ENCODE assay signal across 12 cellular contexts in genomic region chr11:22466809-22467208, GRCh38.
DNase-seq lines count a peak whose midpoint lies in the region; ATAC-seq and TF ChIP-seq lines count a peak whose summit lies in the region.
"Had no signal": no experiment of that assay in that cellular context is flagged by ENCODE, and none has a peak within 500 bp of the region (broad histone marks: within the 10 kb centered on the region; RNA-seq: fewer than 3 reads in every experiment).

No MANE protein-coding gene starts in this region.

- TF ChIP-seq POLR2A in HCT116 (IDR thresholded peaks at IDR 0.05; ENCODE audit: borderline replicate concordance, extremely low read depth, insufficient read depth, insufficient read length) (no peak), ovary (IDR thresholded peaks at IDR 0.05) (no peak)

- DNase-seq in HCT116 (ENCODE audit: low read depth, low spot score) (peak; percentile 13), astrocyte of the cerebellum (ENCODE audit: low read depth) (peak; percentile 88), head of caudate nucleus (peak; percentile 18 to 82 (median 62)), stromal cell of bone marrow (ENCODE audit: low read depth) (peak; percentile 58), SIG-M5 treated with dmso at 0.1 percent for 504 hours (lab: John Stamatoyannopoulos, UW; ENCODE audit: unreplicated experiment) (no peak), ovary (no peak), DMS53 (lab: John Stamatoyannopoulos, UW) (no peak)
- DNase-seq: activated CD8-positive, alpha-beta memory T cell treated with anti-CD3 and anti-CD28 coated beads, Interleukin-2, amount 50 U/mL, for 4 hours; DMS79; effector memory CD4-positive, alpha-beta T cell; testis had no signal

- no peak overlapping the region for H3K9ac ChIP-seq in HCT116 (ENCODE audit: low read length)

- no peak for TF ChIP-seq RAD21 in HCT116 (IDR thresholded peaks at IDR 0.05; ENCODE audit: low read depth)

- no TSS peak for BruUV-seq in HCT116 (replicated peaks; lab: Mats Ljungman, UMichigan)

- in situ Hi-C loops in astrocyte of the cerebellum (cut with HindIII; ENCODE audit: low sequenced_read_pairs) = no loop called here

- H3K9me2 ChIP-seq in HCT116 (ENCODE audit: insufficient read depth) = no peaks in the 10 kb centered on the region

- intact Hi-C loops in HCT116 (cut with micrococcal nuclease) = loop anchor here (10.0 kb wide), 1 partner anchor 58 kb away; no protein-coding TSS in a partner anchor
- intact Hi-C loops in head of caudate nucleus (cut with DNase I) = no loop called here
- intact Hi-C loops in ovary (cut with DNase I) = no loop called here

- no peaks in the 10 kb centered on the region for H3K79me2 ChIP-seq in HCT116 (ENCODE audit: insufficient read depth, low read length)

- no peak overlapping the region for H3K27ac ChIP-seq in HCT116 (ENCODE audit: low read depth, low read length)
- H3K27ac ChIP-seq in ovary = no peak overlapping the region
- H3K27ac ChIP-seq: testis had no signal

- H3K4me3 ChIP-seq in HCT116 (replicated peaks in 1 of 2; ENCODE audit: low read depth in 1 of 2, low read length in 2 of 2) (no peak overlapping the region), astrocyte of the cerebellum (ENCODE audit: low read depth, low read length) (no peak overlapping the region), ovary (no peak overlapping the region)
- H3K4me3 ChIP-seq: testis had no signal

- TF ChIP-seq CTCF in HCT116 (IDR thresholded peaks at IDR 0.05 in 2 of 3, conservative IDR thresholded peaks at IDR 0.05 in 1 of 3; ENCODE audit: borderline replicate concordance in 1 of 3, insufficient read depth in 1 of 3, low read depth in 2 of 3, low read length in 2 of 3) (no peak), astrocyte of the cerebellum (IDR thresholded peaks at IDR 0.05; ENCODE audit: low read depth, low read length, missing control alignments) (no peak), ovary (IDR thresholded peaks at IDR 0.05) (no peak)

- CTCF ChIA-PET in HCT116 (lab: Charles Lee) = no interaction called here

- 88 to 91% (median 88%) methylated on average over 9 of the region's 9 CpGs for WGBS in ovary, 3 donors

- H4K20me1 ChIP-seq in HCT116 (ENCODE audit: insufficient read depth) = no peaks in the 10 kb centered on the region

- no peak overlapping the region for H3K4me2 ChIP-seq in HCT116 (ENCODE audit: low read length)

- TF ChIP-seq EP300 in ovary (IDR thresholded peaks at IDR 0.05) = no peak

- no peaks in the 10 kb centered on the region for H3K9me3 ChIP-seq in HCT116 (ENCODE audit: control insufficient read depth in 1 of 2, insufficient read depth in 1 of 2, low read depth in 1 of 2, low read length in 2 of 2)
- no peaks in the 10 kb centered on the region for H3K9me3 ChIP-seq in ovary
- H3K9me3 ChIP-seq: testis had no signal

- peaks cover 0 to 6% of the 10 kb centered on the region in 2 experiments; a peak in 2 of 4 replicates for H3K4me1 ChIP-seq in HCT116 (ENCODE audit: control insufficient read depth in 1 of 2, insufficient read depth in 2 of 2, low read length in 2 of 2)
- H3K4me1 ChIP-seq in ovary (ENCODE audit: insufficient read depth) = no peaks in the 10 kb centered on the region
- H3K4me1 ChIP-seq: testis had no signal

- RAD21 ChIA-PET in HCT116 (lab: Charles Lee; ENCODE audit: low non-redundant PET in 1 of 2, low total read pairs in 2 of 2, uncharacterized antibody in 2 of 2, unreplicated experiment in 2 of 2) = no interaction called here

- H3K27me3 ChIP-seq in HCT116 (ENCODE audit: insufficient read depth, low read length) (no peaks in the 10 kb centered on the region), ovary (no peaks in the 10 kb centered on the region)
- H3K27me3 ChIP-seq: testis had no signal

- peak; percentile 54; the same call in 1 of the 2 replicates for ATAC-seq in HCT116
- ATAC-seq: sciatic nerve had no signal

- POLR2A ChIA-PET in HCT116 (lab: Charles Lee) = no interaction called here

- H3K36me3 ChIP-seq in HCT116 (ENCODE audit: control insufficient read depth in 1 of 2, insufficient read depth in 2 of 2, low read length in 2 of 2) (no peaks in the 10 kb centered on the region), ovary (no peaks in the 10 kb centered on the region)

- no peak overlapping the region for H2AFZ ChIP-seq in HCT116 (ENCODE audit: low read depth, low read length, poor library complexity, severe bottlenecking)

TF ChIP-seq in HCT116, 20 proteins besides CTCF, POLR2A, EP300 and RAD21:
- TF ChIP-seq REST (IDR thresholded peaks at IDR 0.05; ENCODE audit: low read depth) (no peak), SIN3A (IDR thresholded peaks at IDR 0.05; ENCODE audit: low read depth) (no peak), POLR2AphosphoS5 (IDR thresholded peaks at IDR 0.05; ENCODE audit: low read depth, low read length) (no peak), SRF (IDR thresholded peaks at IDR 0.05; ENCODE audit: low read depth) (no peak), EZH2 (IDR thresholded peaks at IDR 0.05) (no peak), CBX3 (IDR thresholded peaks at IDR 0.05; ENCODE audit: low read depth) (no peak), CEBPB (IDR thresholded peaks at IDR 0.05; ENCODE audit: low read depth) (0 out of 2 replicates have a peak, but pooled peaks have one; percentile 23), ATF3 (IDR thresholded peaks at IDR 0.05) (no peak), FOSL1 (IDR thresholded peaks at IDR 0.05; ENCODE audit: low read depth) (no peak), ZNF274 (IDR thresholded peaks at IDR 0.05; ENCODE audit: low read depth, low read length) (no peak), ELF1 (IDR thresholded peaks at IDR 0.05; ENCODE audit: borderline replicate concordance, low read depth) (no peak), EZH2phosphoT487 (IDR thresholded peaks at IDR 0.05; ENCODE audit: borderline replicate concordance) (no peak), SP1 (IDR thresholded peaks at IDR 0.05; ENCODE audit: low read depth) (no peak), MAX (IDR thresholded peaks at IDR 0.05) (no peak), YY1 (IDR thresholded peaks at IDR 0.05; ENCODE audit: extremely low read depth, insufficient replicate concordance, low read depth, low read length) (no peak), EGR1 (IDR thresholded peaks at IDR 0.05; ENCODE audit: low read depth) (peak; percentile 58), JUND (IDR thresholded peaks at IDR 0.05) (no peak), ZBTB33 (IDR thresholded peaks at IDR 0.05; ENCODE audit: extremely low read depth, insufficient replicate concordance, low read length) (no peak), TCF7L2 (IDR thresholded peaks at IDR 0.05; ENCODE audit: borderline replicate concordance, extremely low read depth, insufficient read depth, insufficient read length) (peak; percentile 59)

Comparison
In these comparisons a context has a peak if more than half of its experiments do, and no peak if none do; other contexts are left out.
1. DNase-seq: peak in HCT116 (single experiment), astrocyte of the cerebellum (single experiment), head of caudate nucleus (42 of 42) and stromal cell of bone marrow (single experiment); none in SIG-M5 treated with dmso at 0.1 percent for 504 hours (single experiment), ovary (0 of 5) and DMS53 (single experiment).